ENCODE assay signal across 19 cellular contexts in genomic region chrY:15415165-15415564, GRCh38.
"Had no signal": no experiment of that assay in that cellular context is flagged by ENCODE, and none has a peak within 500 bp of the region (broad histone marks: within the 10 kb centered on the region; RNA-seq: fewer than 3 reads in every experiment).

No MANE protein-coding gene starts in this region.

- H3K4me1 ChIP-seq: colonic mucosa, esophagus muscularis mucosa, gastrocnemius medialis, heart right ventricle, left lung, lower lobe of right lung had no signal

- DNase-seq: colonic mucosa; cortex of kidney; effector CD8-positive, alpha-beta T cell; effector memory CD8-positive, alpha-beta T cell; endodermal cell; foreskin melanocyte; gastrocnemius medialis; glutamatergic neuron; head of caudate nucleus; heart right ventricle; hippocampal formation; left cardiac atrium; left lung; left ventricle myocardium superior; lower lobe of right lung; mesenchymal stem cell; mucosa of descending colon; naive B cell had no signal

- H3K27me3 ChIP-seq: colonic mucosa, esophagus muscularis mucosa, gastrocnemius medialis, heart right ventricle, left lung had no signal

- H3K9me3 ChIP-seq: colonic mucosa, esophagus muscularis mucosa, gastrocnemius medialis, heart right ventricle, left lung, lower lobe of right lung, mucosa of descending colon had no signal

- ATAC-seq: effector memory CD8-positive, alpha-beta T cell; gastrocnemius medialis; heart right ventricle; left cardiac atrium; left lung; left ventricle myocardium superior; lower lobe of right lung; mucosa of descending colon had no signal

- H3K4me3 ChIP-seq: colonic mucosa, esophagus muscularis mucosa, gastrocnemius medialis, heart right ventricle, left lung, lower lobe of right lung, mucosa of descending colon had no signal

- H3K27ac ChIP-seq: colonic mucosa, esophagus muscularis mucosa, gastrocnemius medialis, heart right ventricle, left lung, lower lobe of right lung had no signal

- H3K36me3 ChIP-seq: colonic mucosa, esophagus muscularis mucosa, gastrocnemius medialis, heart right ventricle, left lung, lower lobe of right lung had no signal
